Comparison of ENCODE assay signal across 8 cellular contexts in the genomic region with DNA sequence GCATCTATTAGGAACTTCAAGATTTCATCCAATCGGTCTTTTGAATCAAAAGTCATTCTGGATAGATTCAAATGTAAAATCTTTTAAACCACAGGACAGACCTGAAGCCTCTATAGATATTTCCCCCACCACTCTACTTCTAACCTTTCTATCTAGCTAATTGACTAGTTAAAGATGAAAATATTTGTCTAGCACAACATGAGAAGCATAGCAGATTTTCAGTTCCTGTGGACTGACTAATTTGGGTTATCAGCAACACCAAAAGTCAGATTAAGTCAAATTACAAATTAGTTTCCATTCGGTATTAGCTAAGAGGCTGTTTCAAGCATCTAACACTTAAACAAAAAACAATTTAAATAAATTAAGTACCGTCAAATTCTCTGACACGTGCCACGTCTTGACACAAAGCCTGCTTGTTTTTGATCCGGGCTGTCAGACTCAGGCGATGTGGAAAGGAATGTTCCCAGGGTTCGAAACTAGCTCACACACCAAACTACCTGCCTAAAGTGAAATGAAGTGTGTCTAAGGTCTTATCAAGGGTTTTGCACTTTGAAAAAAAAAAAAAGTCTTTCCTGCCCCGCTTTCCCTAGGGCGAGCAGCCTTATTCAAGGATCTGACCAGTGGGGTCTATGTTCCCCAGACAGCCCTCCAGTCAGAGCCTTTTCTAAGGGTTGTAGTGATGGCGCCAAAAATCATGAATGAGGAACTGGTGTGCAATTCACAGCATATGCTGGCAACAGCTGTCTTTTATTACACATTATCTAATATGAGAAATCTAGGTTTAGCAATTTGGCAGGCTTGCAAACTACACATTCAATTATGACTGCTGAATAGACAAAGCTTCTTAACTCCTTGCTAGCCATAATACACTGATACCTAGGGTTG. TPM values are rescaled to one million over a fixed set of nuclear protein-coding genes. Genes with fewer than 3 reads are reported as not detected.
A peak's percentile ranks its signal among the peaks of the same experiment; 100 is the strongest.
DNase-seq lines count a peak whose midpoint lies in the region; ATAC-seq and TF ChIP-seq lines count a peak whose summit lies in the region.

No MANE protein-coding gene starts in this region.

- TF ChIP-seq CTCF in CD8-positive, alpha-beta T cell (IDR thresholded peaks at IDR 0.05): no peak
- no peak for TF ChIP-seq CTCF in upper lobe of left lung (IDR thresholded peaks at IDR 0.05)

- H3K27me3 Mint-ChIP-seq in CD8-positive, alpha-beta T cell (ENCODE audit: low read depth): no peaks in the 10 kb centered on the region
- H3K27me3 Mint-ChIP-seq in dendritic cell treated with granulocyte-macrophage colony-stimulating factor and Interleukin-4, amounts not matched to agents 40 ng/mL and 50 ng/mL, for 4 days: no peaks in the 10 kb centered on the region

- H3K36me3 ChIP-seq in CD8-positive, alpha-beta T cell (ENCODE audit: insufficient read depth, low read length): peaks cover 18% of the 10 kb centered on the region
- peaks cover 0 to under 1% (median 0%) of the 10 kb centered on the region in 4 donors for H3K36me3 ChIP-seq in upper lobe of left lung

- H3K9me3 Mint-ChIP-seq in CD8-positive, alpha-beta T cell: no peaks in the 10 kb centered on the region
- no peaks in the 10 kb centered on the region for H3K9me3 Mint-ChIP-seq in dendritic cell treated with granulocyte-macrophage colony-stimulating factor and Interleukin-4, amounts not matched to agents 40 ng/mL and 50 ng/mL, for 4 days

- H3K4me3 ChIP-seq in CD8-positive, alpha-beta T cell (ENCODE audit: low read depth, low read length): peak overlapping the region; percentile 80
- H3K4me3 ChIP-seq in upper lobe of left lung: peak overlapping the region in 3 of 4 donors; percentile 39 to 46 (median 44)

- peak overlapping the region; percentile 98 for H3K27ac Mint-ChIP-seq in CD8-positive, alpha-beta T cell
- H3K27ac Mint-ChIP-seq in dendritic cell treated with granulocyte-macrophage colony-stimulating factor and Interleukin-4, amounts not matched to agents 40 ng/mL and 50 ng/mL, for 4 days: peak overlapping the region; percentile 91

- no peaks in the 10 kb centered on the region for H3K27me3 ChIP-seq in CD8-positive, alpha-beta T cell (ENCODE audit: insufficient read depth, low read length)
- H3K27me3 ChIP-seq in upper lobe of left lung: no peaks in the 10 kb centered on the region

- 37 to 44% methylated on average over 11 of the region's 11 CpGs for WGBS in upper lobe of left lung, 2 donors

- H3K4me3 Mint-ChIP-seq in CD8-positive, alpha-beta T cell: peak overlapping the region; percentile 91
- peak overlapping the region; percentile 84 for H3K4me3 Mint-ChIP-seq in dendritic cell treated with granulocyte-macrophage colony-stimulating factor and Interleukin-4, amounts not matched to agents 40 ng/mL and 50 ng/mL, for 4 days

- ATAC-seq in CD8-positive, alpha-beta T cell: peak; percentile 4
- ATAC-seq in GM21423 (IDR thresholded peaks at IDR 0.05; ENCODE audit: unreplicated experiment): peak; percentile 11
- ATAC-seq in upper lobe of left lung (ENCODE audit: low FRiP score in 2 of 2): peak in 1 of 2 donors; percentile 4

- no peaks in the 10 kb centered on the region for H3K9me3 ChIP-seq in CD8-positive, alpha-beta T cell (ENCODE audit: low read length)
- no peaks in the 10 kb centered on the region for H3K9me3 ChIP-seq in upper lobe of left lung

- TF ChIP-seq EP300 in upper lobe of left lung (IDR thresholded peaks at IDR 0.05): no peak

- peaks cover 94% of the 10 kb centered on the region for H3K36me3 Mint-ChIP-seq in CD8-positive, alpha-beta T cell
- H3K36me3 Mint-ChIP-seq in dendritic cell treated with granulocyte-macrophage colony-stimulating factor and Interleukin-4, amounts not matched to agents 40 ng/mL and 50 ng/mL, for 4 days (ENCODE audit: low read depth): peaks cover 86% of the 10 kb centered on the region

- CTCF ChIA-PET in CD8-positive, alpha-beta T cell (lab: Charles Lee): interaction anchor here (0.9 to 17.8 kb wide), 13 partner anchors 11 to 137 kb away, joined by 3 to 303 read pairs (median 5); a partner anchor contains a TSS

- POLR2A ChIA-PET in CD8-positive, alpha-beta T cell (lab: Charles Lee): interaction anchor here (0.5 to 10.2 kb wide), 18 partner anchors 6 to 137 kb away, joined by 3 to 97 read pairs (median 4); no protein-coding TSS in a partner anchor

- H3K27ac ChIP-seq in CD8-positive, alpha-beta T cell (ENCODE audit: low read depth, low read length): peak overlapping the region; percentile 88
- H3K27ac ChIP-seq in upper lobe of left lung: peak overlapping the region in 3 of 4 donors; percentile 68 to 87 (median 84)

- peaks cover 34% of the 10 kb centered on the region for H3K4me1 Mint-ChIP-seq in CD8-positive, alpha-beta T cell (ENCODE audit: low read depth)
- H3K4me1 Mint-ChIP-seq in dendritic cell treated with granulocyte-macrophage colony-stimulating factor and Interleukin-4, amounts not matched to agents 40 ng/mL and 50 ng/mL, for 4 days (ENCODE audit: low read depth): peaks cover 66% of the 10 kb centered on the region

- TF ChIP-seq POLR2A in upper lobe of left lung (IDR thresholded peaks at IDR 0.05): no peak

- intact Hi-C loops in CD8-positive, alpha-beta T cell (cut with DNase I, micrococcal nuclease): loop anchor here (1.0 to 2.0 kb wide), 3 partner anchors 16 to 35 kb away; no protein-coding TSS in a partner anchor
- intact Hi-C loops in dendritic cell treated with granulocyte-macrophage colony-stimulating factor and Interleukin-4, amounts not matched to agents 40 ng/mL and 50 ng/mL, for 4 days (cut with micrococcal nuclease): no loop called here

- peaks cover 7% of the 10 kb centered on the region for H3K4me1 ChIP-seq in CD8-positive, alpha-beta T cell (ENCODE audit: insufficient read depth, low read length)
- H3K4me1 ChIP-seq in upper lobe of left lung: peaks cover 0 to 7% (median 2%) of the 10 kb centered on the region in 4 donors

- no peak for DNase-seq in CD8-positive, alpha-beta T cell
- DNase-seq in MV-4-11 (lab: John Stamatoyannopoulos, UW): peak; percentile 50
- no peak for DNase-seq in upper lobe of left lung
- DNase-seq in occipital lobe (lab: John Stamatoyannopoulos, UW): no peak
- DNase-seq in SW 1271 (lab: John Stamatoyannopoulos, UW): no peak
- no peak for DNase-seq in SHP77 (lab: John Stamatoyannopoulos, UW)

RNA-seq across cellular contexts. Expression of a gene that starts 4.7 kb away (rescaled TPM):
- 100 to 1,000 TPM; 425 to 430 TPM for total RNA-seq in CD8-positive, alpha-beta T cell
- total RNA-seq in upper lobe of left lung (10 to 100 TPM; 23.1 to 47.1 (median 28.5) TPM), occipital lobe (5.1 TPM)

Comparison
In these comparisons a context has a peak if more than half of its experiments do, and no peak if none do; other contexts are left out.
1. RNA of a gene that starts 4.7 kb away (total RNA-seq): 425 to 430 TPM in CD8-positive, alpha-beta T cell; 23.1 to 47.1 TPM in upper lobe of left lung and 5.1 TPM in occipital lobe (single experiment); every median in the first group is over 4 times any median in the second.